Comparison of ENCODE assay signal across 31 cellular contexts in the genomic region with DNA sequence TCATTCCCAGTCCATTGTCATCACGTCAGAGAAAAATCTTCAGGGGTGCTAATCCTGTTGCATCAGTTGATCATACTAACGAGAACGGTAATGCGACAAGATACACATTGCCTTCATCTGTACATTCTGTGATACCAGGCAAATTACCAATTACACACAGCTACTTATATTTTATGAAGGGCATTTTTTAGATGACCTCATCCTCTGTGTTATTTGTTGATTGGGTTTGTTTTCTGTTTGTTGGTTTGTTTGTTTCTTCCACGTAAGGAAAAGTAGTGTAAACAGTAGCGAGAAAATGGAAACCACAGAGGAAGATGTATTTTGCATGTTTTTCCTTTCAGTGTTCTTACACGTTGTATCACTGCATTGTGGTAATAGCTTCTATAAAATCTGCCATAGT.
"Had no signal": no experiment of that assay in that cellular context is flagged by ENCODE, and none has a peak within 500 bp of the region (broad histone marks: within the 10 kb centered on the region; RNA-seq: fewer than 3 reads in every experiment).

No MANE protein-coding gene starts in this region.

- H3K4me1 ChIP-seq: ascending aorta, prostate gland, right atrium auricular region, suprapubic skin had no signal

- H3K4me3 Mint-ChIP-seq: activated T-cell treated with anti-CD3 and anti-CD28 coated beads, Interleukin-2, amount 50 U/mL, for 72 hours; dendritic cell treated with granulocyte-macrophage colony-stimulating factor and Interleukin-4, amounts not matched to agents 40 ng/mL and 50 ng/mL, for 4 days; mesothelial cell of epicardium; naive B cell; nephron progenitor cell; stimulated activated naive B cell treated with anti-CD40 and anti-IgM and Interleukin-4, amounts not matched to agents 10 μg/mL and 1 μg/mL and 100 μg/mL, for 72 hours; T-helper 17 cell had no signal

- H3K27me3 ChIP-seq: adrenal gland, ascending aorta, brain microvascular endothelial cell, ovary, right atrium auricular region, stomach, suprapubic skin, tibial nerve had no signal

- H3K4me1 Mint-ChIP-seq: mesothelial cell of epicardium, T-helper 17 cell had no signal

- ATAC-seq: activated naive CD4-positive, alpha-beta T cell treated with anti-CD3 and anti-CD28 coated beads, Interleukin-2, amount 50 U/mL, for 72 hours; activated T-cell treated with anti-CD3 and anti-CD28 coated beads, Interleukin-2, amount 50 U/mL, for 72 hours; left colon; stimulated activated naive B cell treated with anti-CD40 and anti-IgM and Interleukin-4, amounts not matched to agents 10 μg/mL and 1 μg/mL and 100 μg/mL, for 72 hours; T-helper 17 cell had no signal

- H3K36me3 ChIP-seq: adrenal gland, brain microvascular endothelial cell, ovary, prostate gland, right atrium auricular region had no signal

- H3K27me3 Mint-ChIP-seq: dendritic cell treated with granulocyte-macrophage colony-stimulating factor and Interleukin-4, amounts not matched to agents 40 ng/mL and 50 ng/mL, for 4 days; naive B cell; stimulated activated naive B cell treated with anti-CD40 and anti-IgM and Interleukin-4, amounts not matched to agents 10 μg/mL and 1 μg/mL and 100 μg/mL, for 72 hours; T-helper 17 cell had no signal

- H3K9me3 ChIP-seq: adrenal gland, ascending aorta, ovary, prostate gland, right atrium auricular region, stomach, suprapubic skin, tibial nerve had no signal

- H3K9me3 Mint-ChIP-seq: activated naive CD4-positive, alpha-beta T cell treated with anti-CD3 and anti-CD28 coated beads, Interleukin-2, amount 50 U/mL, for 72 hours; activated T-cell treated with anti-CD3 and anti-CD28 coated beads, Interleukin-2, amount 50 U/mL, for 72 hours; dendritic cell treated with granulocyte-macrophage colony-stimulating factor and Interleukin-4, amounts not matched to agents 40 ng/mL and 50 ng/mL, for 4 days; mesothelial cell of epicardium; naive B cell; nephron progenitor cell; stimulated activated naive B cell treated with anti-CD40 and anti-IgM and Interleukin-4, amounts not matched to agents 10 μg/mL and 1 μg/mL and 100 μg/mL, for 72 hours had no signal

- H3K4me3 ChIP-seq: adrenal gland, ascending aorta, ovary, prostate gland, right atrium auricular region, stomach, suprapubic skin, tibial nerve had no signal

- H3K27ac Mint-ChIP-seq: activated naive CD4-positive, alpha-beta T cell treated with anti-CD3 and anti-CD28 coated beads, Interleukin-2, amount 50 U/mL, for 72 hours; dendritic cell treated with granulocyte-macrophage colony-stimulating factor and Interleukin-4, amounts not matched to agents 40 ng/mL and 50 ng/mL, for 4 days; mesothelial cell of epicardium; nephron progenitor cell; stimulated activated naive B cell treated with anti-CD40 and anti-IgM and Interleukin-4, amounts not matched to agents 10 μg/mL and 1 μg/mL and 100 μg/mL, for 72 hours; T-helper 17 cell had no signal

- H3K27ac ChIP-seq: adrenal gland, ascending aorta, brain microvascular endothelial cell, ovary, prostate gland, right atrium auricular region, stomach, suprapubic skin, tibial nerve had no signal

- DNase-seq: activated CD4-positive, alpha-beta T cell treated with anti-CD3 and anti-CD28 coated beads for 4 hours; activated CD4-positive, alpha-beta T cell treated with anti-CD3 and anti-CD28 coated beads, Interleukin-2, amount 50 U/mL, for 4 hours; activated naive CD4-positive, alpha-beta T cell; activated T-cell treated with anti-CD3 and anti-CD28 coated beads for 4 hours; activated T-cell treated with anti-CD3 and anti-CD28 coated beads, Interleukin-2, amount 50 U/mL, for 72 hours; adrenal gland; brain microvascular endothelial cell; central memory CD4-positive, alpha-beta T cell; effector CD4-positive, alpha-beta T cell; hippocampal formation; left colon; mammary epithelial cell; naive B cell; nephron progenitor cell; ovary; stimulated activated CD4-positive, alpha-beta T cell treated with anti-CD3 and anti-CD28 coated beads, Interleukin-15, amount 100 ng/mL, for 24 hours; stimulated activated CD4-positive, alpha-beta T cell treated with anti-CD3 and anti-CD28 coated beads, Interleukin-2, amount 100 ng/mL, for 24 hours; stimulated activated naive B cell treated with anti-CD40 and anti-IgM and Interleukin-4, amounts not matched to agents 10 μg/mL and 1 μg/mL and 100 μg/mL, for 72 hours; stomach; T-helper 17 cell; T1000 had no signal

- FAIRE-seq: frontal cortex, keratinocyte had no signal
